In the genomic region with DNA sequence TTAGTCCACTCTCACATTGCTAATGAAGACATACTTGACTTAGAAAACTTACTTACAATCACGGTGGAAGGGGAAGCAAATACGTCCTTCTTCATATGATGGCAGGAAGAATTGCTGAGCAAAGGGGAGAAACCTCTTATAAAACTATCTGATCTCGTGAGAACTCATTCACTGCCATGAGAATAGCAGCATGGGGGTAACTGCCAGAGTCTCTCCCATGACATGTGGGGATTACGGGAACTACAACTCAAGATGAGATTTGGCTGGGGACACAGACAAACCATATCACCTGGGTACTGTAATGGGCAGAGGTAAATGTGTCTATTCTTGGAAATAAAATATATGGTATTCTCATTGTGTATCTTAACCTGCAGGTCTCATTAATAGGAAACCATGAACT, we compare ENCODE assay signal across 14 cellular contexts.
DNase-seq lines count a peak whose midpoint lies in the region; ATAC-seq and TF ChIP-seq lines count a peak whose summit lies in the region.
"Had no signal": no experiment of that assay in that cellular context is flagged by ENCODE, and none has a peak within 500 bp of the region (broad histone marks: within the 10 kb centered on the region; RNA-seq: fewer than 3 reads in every experiment).

No MANE protein-coding gene starts in this region.

- H3K27ac ChIP-seq in HCT116 (ENCODE audit: low read depth, low read length) (no peak overlapping the region), mesendoderm (ENCODE audit: low read depth, low read length) (no peak overlapping the region)
- H3K27ac ChIP-seq: GM23248 had no signal

- H3K4ac ChIP-seq in mesendoderm (ENCODE audit: low read depth, low read length) = no peak overlapping the region

- WGBS in mesendoderm (ENCODE audit: extremely low coverage, insufficient coverage, low lambda C conversion rate) = no CpG with 5 or more reads among the region's 4 CpGs

- BruUV-seq in HCT116 (replicated peaks; lab: Mats Ljungman, UMichigan) = no TSS peak

- H3K36me3 ChIP-seq in HCT116 (ENCODE audit: control insufficient read depth in 1 of 2, insufficient read depth in 2 of 2, low read length in 2 of 2) = no peaks in the 10 kb centered on the region
- H3K36me3 ChIP-seq in mesendoderm (ENCODE audit: control insufficient read depth, insufficient read depth, low read length) = no peaks in the 10 kb centered on the region
- H3K36me3 ChIP-seq: HAP-1 had no signal

- ATAC-seq in HCT116 (peak; percentile 47; the same call in 1 of the 2 replicates), WTC11 (peak; percentile 83), GM18517 (IDR thresholded peaks at IDR 0.05; ENCODE audit: unreplicated experiment) (no peak)

- H3K9me3 ChIP-seq in HCT116 (ENCODE audit: control insufficient read depth in 1 of 2, insufficient read depth in 1 of 2, low read depth in 1 of 2, low read length in 2 of 2) = no peaks in the 10 kb centered on the region
- H3K9me3 ChIP-seq: HAP-1 had no signal

- CTCF ChIA-PET in HCT116 (lab: Charles Lee) (no interaction called here), WTC11 (lab: Charles Lee) (no interaction called here)

- TF ChIP-seq RAD21 in HCT116 (IDR thresholded peaks at IDR 0.05; ENCODE audit: low read depth) = no peak

- POLR2A ChIA-PET in HCT116 (lab: Charles Lee) = no interaction called here
- POLR2A ChIA-PET in WTC11 (lab: Charles Lee) = no interaction called here

- H3K27ac Mint-ChIP-seq in WTC11 = no peak overlapping the region
- H3K27ac Mint-ChIP-seq: CD4-positive, alpha-beta memory T cell had no signal

- H3K4me3 ChIP-seq in HCT116 (replicated peaks in 1 of 2; ENCODE audit: low read depth in 1 of 2, low read length in 2 of 2) (no peak overlapping the region), mesendoderm (ENCODE audit: low read length) (no peak overlapping the region)
- H3K4me3 ChIP-seq: GM23248, HAP-1 had no signal

- H3K4me3 Mint-ChIP-seq in WTC11 = no peak overlapping the region
- H3K4me3 Mint-ChIP-seq: CD4-positive, alpha-beta memory T cell had no signal

- H2BK120ac ChIP-seq in mesendoderm (ENCODE audit: low read depth, low read length) = no peak overlapping the region

- RAD21 ChIA-PET in HCT116 (lab: Charles Lee; ENCODE audit: low non-redundant PET in 1 of 2, low total read pairs in 2 of 2, uncharacterized antibody in 2 of 2, unreplicated experiment in 2 of 2) = no interaction called here

- no peaks in the 10 kb centered on the region for H3K9me3 Mint-ChIP-seq in WTC11

- H3K9ac ChIP-seq in HCT116 (ENCODE audit: low read length) = no peak overlapping the region
- H3K9ac ChIP-seq in mesendoderm (ENCODE audit: low read length) = no peak overlapping the region
- H3K9ac ChIP-seq: GM23248 had no signal

- no peak overlapping the region for H3K56ac ChIP-seq in mesendoderm (ENCODE audit: low read length)

- H3K79me2 ChIP-seq in HCT116 (ENCODE audit: insufficient read depth, low read length) (no peaks in the 10 kb centered on the region), mesendoderm (ENCODE audit: control insufficient read depth, insufficient read depth, low read length) (no peaks in the 10 kb centered on the region)

- H3K27me3 ChIP-seq in HCT116 (ENCODE audit: insufficient read depth, low read length) = no peaks in the 10 kb centered on the region
- no peaks in the 10 kb centered on the region for H3K27me3 ChIP-seq in mesendoderm (ENCODE audit: insufficient read depth, low read length, poor library complexity)

- H2AK5ac ChIP-seq in mesendoderm (ENCODE audit: low read length) = no peak overlapping the region

- no peak for TF ChIP-seq CTCF in HCT116 (IDR thresholded peaks at IDR 0.05 in 2 of 3, conservative IDR thresholded peaks at IDR 0.05 in 1 of 3; ENCODE audit: borderline replicate concordance in 1 of 3, insufficient read depth in 1 of 3, low read depth in 2 of 3, low read length in 2 of 3)
- no peak for TF ChIP-seq CTCF in WTC11 (IDR thresholded peaks at IDR 0.05)

- no peak overlapping the region for H4K8ac ChIP-seq in mesendoderm (ENCODE audit: low read depth, low read length)

- H3K18ac ChIP-seq in mesendoderm (ENCODE audit: low read length) = no peak overlapping the region

- no peaks in the 10 kb centered on the region for H3K79me1 ChIP-seq in mesendoderm (ENCODE audit: low read length)

- H3K4me1 Mint-ChIP-seq in WTC11 = peaks cover 33% of the 10 kb centered on the region
- H3K4me1 Mint-ChIP-seq: CD4-positive, alpha-beta memory T cell had no signal

- intact Hi-C loops in HCT116 (cut with micrococcal nuclease) = no loop called here

- H2BK15ac ChIP-seq in mesendoderm (replicated peaks; ENCODE audit: low read depth) = no peak overlapping the region

- no peaks in the 10 kb centered on the region; the same call in 1 of the 2 replicates for H3K9me2 ChIP-seq in HCT116 (ENCODE audit: insufficient read depth)

- H3K27me3 Mint-ChIP-seq in WTC11 (ENCODE audit: low read depth) = no peaks in the 10 kb centered on the region
- H3K27me3 Mint-ChIP-seq: CD4-positive, alpha-beta memory T cell had no signal

- H2AFZ ChIP-seq in HCT116 (ENCODE audit: low read depth, low read length, poor library complexity, severe bottlenecking) = peak overlapping the region; percentile 35
- H2AFZ ChIP-seq: GM23248 had no signal

- no peak overlapping the region for H3K23ac ChIP-seq in mesendoderm (ENCODE audit: low read length)

- no peak overlapping the region for H4K5ac ChIP-seq in mesendoderm (ENCODE audit: low read length)

- H3K4me1 ChIP-seq in HCT116 (ENCODE audit: control insufficient read depth in 1 of 2, insufficient read depth in 2 of 2, low read length in 2 of 2) = no peaks in the 10 kb centered on the region
- no peaks in the 10 kb centered on the region for H3K4me1 ChIP-seq in mesendoderm (ENCODE audit: control insufficient read depth, low read depth, low read length)
- H3K4me1 ChIP-seq: HAP-1 had no signal

- H3K36me3 Mint-ChIP-seq in WTC11 = no peaks in the 10 kb centered on the region
- H3K36me3 Mint-ChIP-seq: CD4-positive, alpha-beta memory T cell had no signal

- DNase-seq in HCT116 (ENCODE audit: low read depth, low spot score) (no peak), WTC11 (ENCODE audit: low spot score) (no peak), mesendoderm (peak; percentile 14), HuH-7.5 (ENCODE audit: low spot score) (no peak), GDM1 (lab: John Stamatoyannopoulos, UW) (no peak)
- DNase-seq: C1 segment of cervical spinal cord; Calu3; CD4-positive, alpha-beta memory T cell; COR-L47; DMS53; DMS79 treated with DMSO at 0.1 percent for 48 hours; GM23248 had no signal

- no peak overlapping the region for H2BK5ac ChIP-seq in mesendoderm (ENCODE audit: low read length)

- no peaks in the 10 kb centered on the region for H4K20me1 ChIP-seq in HCT116 (ENCODE audit: insufficient read depth)

- H3K4me2 ChIP-seq in HCT116 (ENCODE audit: low read length) = no peak overlapping the region
- no peak overlapping the region for H3K4me2 ChIP-seq in mesendoderm (ENCODE audit: low read length)

- no peak for TF ChIP-seq POLR2A in HCT116 (IDR thresholded peaks at IDR 0.05; ENCODE audit: borderline replicate concordance, extremely low read depth, insufficient read depth, insufficient read length)

TF ChIP-seq in HCT116, 20 proteins besides CTCF, POLR2A, EP300 and RAD21:
- TF ChIP-seq POLR2AphosphoS5 (IDR thresholded peaks at IDR 0.05; ENCODE audit: low read depth, low read length) = no peak
- no peak for TF ChIP-seq YY1 (IDR thresholded peaks at IDR 0.05; ENCODE audit: extremely low read depth, insufficient replicate concordance, low read depth, low read length)
- TF ChIP-seq FOSL1 (IDR thresholded peaks at IDR 0.05; ENCODE audit: low read depth) = no peak
- no peak for TF ChIP-seq ZFX (IDR thresholded peaks at IDR 0.05)

TF ChIP-seq in WTC11, 78 proteins besides CTCF, POLR2A, EP300 and RAD21:
- TF ChIP-seq ZNF219 (CRISPR knock-in tag; IDR thresholded peaks at IDR 0.05; ENCODE audit: borderline replicate concordance) = no peak
- no peak for TF ChIP-seq CBFB (CRISPR knock-in tag; IDR thresholded peaks at IDR 0.05; ENCODE audit: low read depth)
- no peak for TF ChIP-seq FOXK1 (CRISPR knock-in tag; IDR thresholded peaks at IDR 0.05)
- TF ChIP-seq MYBL2 (CRISPR knock-in tag; IDR thresholded peaks at IDR 0.05) = no peak
- no peak for TF ChIP-seq SOX15 (CRISPR knock-in tag; IDR thresholded peaks at IDR 0.05)
- no peak for TF ChIP-seq ZNF416 (CRISPR knock-in tag; IDR thresholded peaks at IDR 0.05)
- no peak for TF ChIP-seq RORB (CRISPR knock-in tag; IDR thresholded peaks at IDR 0.05)
- no peak for TF ChIP-seq ZBTB21 (CRISPR knock-in tag; IDR thresholded peaks at IDR 0.05; ENCODE audit: borderline replicate concordance)
- TF ChIP-seq NR1H2 (CRISPR knock-in tag; IDR thresholded peaks at IDR 0.05) = no peak
- TF ChIP-seq TCF7 (CRISPR knock-in tag; IDR thresholded peaks at IDR 0.05; ENCODE audit: low read depth) = no peak
- no peak for TF ChIP-seq ZNF138 (CRISPR knock-in tag; conservative IDR thresholded peaks at IDR 0.05)
- TF ChIP-seq ZNF263 (CRISPR knock-in tag; IDR thresholded peaks at IDR 0.05; ENCODE audit: low read depth) = no peak
- no peak for TF ChIP-seq IRF2 (CRISPR knock-in tag; IDR thresholded peaks at IDR 0.05; ENCODE audit: borderline replicate concordance, low read depth)
- TF ChIP-seq FOXP4 (CRISPR knock-in tag; IDR thresholded peaks at IDR 0.05) = no peak
- TF ChIP-seq, protein P1, sequence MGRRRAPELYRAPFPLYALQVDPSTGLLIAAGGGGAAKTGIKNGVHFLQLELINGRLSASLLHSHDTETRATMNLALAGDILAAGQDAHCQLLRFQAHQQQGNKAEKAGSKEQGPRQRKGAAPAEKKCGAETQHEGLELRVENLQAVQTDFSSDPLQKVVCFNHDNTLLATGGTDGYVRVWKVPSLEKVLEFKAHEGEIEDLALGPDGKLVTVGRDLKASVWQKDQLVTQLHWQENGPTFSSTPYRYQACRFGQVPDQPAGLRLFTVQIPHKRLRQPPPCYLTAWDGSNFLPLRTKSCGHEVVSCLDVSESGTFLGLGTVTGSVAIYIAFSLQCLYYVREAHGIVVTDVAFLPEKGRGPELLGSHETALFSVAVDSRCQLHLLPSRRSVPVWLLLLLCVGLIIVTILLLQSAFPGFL (CRISPR knock-in tag; IDR thresholded peaks at IDR 0.05; ENCODE audit: borderline replicate concordance) = no peak
TF ChIP-seq in WTC11: peak in this region for 0.
